1 cellular context compared by ENCODE assay signal in genomic region chr6:26087284-26088115, GRCh38.
TF ChIP-seq lines count a peak whose summit lies in the region.

HFE (plus strand) TSS chr6:26087429; CDS start chr6:26087441, 12 bp downstream.

TF ChIP-seq in K562, 482 proteins besides CTCF, POLR2A, EP300 and RAD21 (continued from another document and continues in another):
- TF ChIP-seq MNT (conservative IDR thresholded peaks at IDR 0.05) (peak in 1 of 2 experiments; percentile 47; a peak in 1 of 4 replicates), ZNF395 (CRISPR knock-in tag; IDR thresholded peaks at IDR 0.05) (no peak), THAP12 (CRISPR knock-in tag; IDR thresholded peaks at IDR 0.05) (0 out of 2 replicates have a peak, but pooled peaks have one; percentile 24), HDAC2 (IDR thresholded peaks at IDR 0.05) (0 out of 2 replicates have a peak, but pooled peaks have one; percentile 82), POLR2G (IDR thresholded peaks at IDR 0.05; ENCODE audit: low read depth, low read length) (peak; percentile 79), POLR2B (IDR thresholded peaks at IDR 0.05; ENCODE audit: low read depth, partially characterized antibody) (no peak), ZKSCAN1 (IDR thresholded peaks at IDR 0.05; ENCODE audit: low read depth, low read length) (no peak; the same call in 1 of the 2 replicates), HMG20A (CRISPR knock-in tag; conservative IDR thresholded peaks at IDR 0.05) (no peak), ELK1 (CRISPR knock-in tag; IDR thresholded peaks at IDR 0.05) (no peak), HNRNPL (IDR thresholded peaks at IDR 0.05; ENCODE audit: low read depth, low read length) (no peak), ZSCAN29 (IDR thresholded peaks at IDR 0.05) (no peak), TGIF2 (CRISPR knock-in tag; IDR thresholded peaks at IDR 0.05) (no peak), COPS2 (conservative IDR thresholded peaks at IDR 0.05) (no peak), NFATC3 (IDR thresholded peaks at IDR 0.05) (no peak), CREB3 (tag; conservative IDR thresholded peaks at IDR 0.05; ENCODE audit: low read depth) (no peak), ZNF407 (IDR thresholded peaks at IDR 0.05; ENCODE audit: low read depth) (no peak), ZNF311 (CRISPR knock-in tag; IDR thresholded peaks at IDR 0.05) (0 out of 2 replicates have a peak, but pooled peaks have one; percentile 16), ZNF740 (CRISPR knock-in tag; IDR thresholded peaks at IDR 0.05) (0 out of 2 replicates have a peak, but pooled peaks have one; percentile 48), ZNF740 (tag; IDR thresholded peaks at IDR 0.05) (no peak), YBX1 (IDR thresholded peaks at IDR 0.05) (no peak), CHAMP1 (IDR thresholded peaks at IDR 0.05) (no peak), GATA2 (CRISPR knock-in tag; IDR thresholded peaks at IDR 0.05) (no peak), MEIS2 (IDR thresholded peaks at IDR 0.05; ENCODE audit: partially characterized antibody) (no peak), ZHX1 (conservative IDR thresholded peaks at IDR 0.05; ENCODE audit: low read length) (no peak), TCF3 (CRISPR knock-in tag; IDR thresholded peaks at IDR 0.05) (0 out of 2 replicates have a peak, but pooled peaks have one; percentile 12), ZBTB34 (CRISPR knock-in tag; IDR thresholded peaks at IDR 0.05) (no peak), MXI1 (IDR thresholded peaks at IDR 0.05; ENCODE audit: low read depth, low read length) (no peak), ZNF134 (CRISPR knock-in tag; conservative IDR thresholded peaks at IDR 0.05) (no peak)
